ENCODE assay signal across 2 cellular contexts in genomic region chr19:38741670-38742069, GRCh38.
TF ChIP-seq lines count a peak whose summit lies in the region.

No MANE protein-coding gene starts in this region.

TF ChIP-seq in SK-N-SH, 30 proteins besides CTCF, POLR2A, EP300 and RAD21 (continued from another document):
- TF ChIP-seq REST (IDR thresholded peaks at IDR 0.05; ENCODE audit: low read depth, low read length) (no peak), MXI1 (IDR thresholded peaks at IDR 0.05; ENCODE audit: low read depth, low read length) (no peak), RFX5 (IDR thresholded peaks at IDR 0.05; ENCODE audit: low read length) (no peak), EZH2phosphoT487 (IDR thresholded peaks at IDR 0.05; ENCODE audit: borderline replicate concordance, low read depth) (no peak)

TF ChIP-seq in SK-N-SH treated with all-trans-retinoic acid at 6 μM for 48 hours, 23 proteins besides CTCF, POLR2A, EP300 and RAD21 (continued from another document):
- TF ChIP-seq PATZ1 (CRISPR knock-in tag; IDR thresholded peaks at IDR 0.05; ENCODE audit: borderline replicate concordance), result no peak
- TF ChIP-seq CSDC2 (CRISPR knock-in tag; IDR thresholded peaks at IDR 0.05), result no peak
- no peak for TF ChIP-seq ISL1 (CRISPR knock-in tag; IDR thresholded peaks at IDR 0.05)
- TF ChIP-seq ZFP30 (CRISPR knock-in tag; IDR thresholded peaks at IDR 0.05), result no peak
- TF ChIP-seq SNAI2 (CRISPR knock-in tag; IDR thresholded peaks at IDR 0.05), result no peak
- TF ChIP-seq ZFP3 (CRISPR knock-in tag; IDR thresholded peaks at IDR 0.05), result no peak
- no peak for TF ChIP-seq POU6F1 (CRISPR knock-in tag; IDR thresholded peaks at IDR 0.05; ENCODE audit: borderline replicate concordance, low read depth)
- no peak for TF ChIP-seq ARNTL (CRISPR knock-in tag; IDR thresholded peaks at IDR 0.05; ENCODE audit: borderline replicate concordance, low read depth)
- TF ChIP-seq TOX (CRISPR knock-in tag; IDR thresholded peaks at IDR 0.05; ENCODE audit: borderline replicate concordance), result no peak
- no peak for TF ChIP-seq RARB (CRISPR knock-in tag; IDR thresholded peaks at IDR 0.05)
- no peak for TF ChIP-seq BACH2 (CRISPR knock-in tag; IDR thresholded peaks at IDR 0.05; ENCODE audit: borderline replicate concordance)
